Comparison of ENCODE assay signal across 1 cellular context in genomic region chrX:23901065-23901464, GRCh38.
TF ChIP-seq lines count a peak whose summit lies in the region.

No MANE protein-coding gene starts in this region.

TF ChIP-seq in HEK293, 187 proteins besides CTCF, POLR2A, EP300 and RAD21 (continued from another document):
- TF ChIP-seq, protein P1, sequence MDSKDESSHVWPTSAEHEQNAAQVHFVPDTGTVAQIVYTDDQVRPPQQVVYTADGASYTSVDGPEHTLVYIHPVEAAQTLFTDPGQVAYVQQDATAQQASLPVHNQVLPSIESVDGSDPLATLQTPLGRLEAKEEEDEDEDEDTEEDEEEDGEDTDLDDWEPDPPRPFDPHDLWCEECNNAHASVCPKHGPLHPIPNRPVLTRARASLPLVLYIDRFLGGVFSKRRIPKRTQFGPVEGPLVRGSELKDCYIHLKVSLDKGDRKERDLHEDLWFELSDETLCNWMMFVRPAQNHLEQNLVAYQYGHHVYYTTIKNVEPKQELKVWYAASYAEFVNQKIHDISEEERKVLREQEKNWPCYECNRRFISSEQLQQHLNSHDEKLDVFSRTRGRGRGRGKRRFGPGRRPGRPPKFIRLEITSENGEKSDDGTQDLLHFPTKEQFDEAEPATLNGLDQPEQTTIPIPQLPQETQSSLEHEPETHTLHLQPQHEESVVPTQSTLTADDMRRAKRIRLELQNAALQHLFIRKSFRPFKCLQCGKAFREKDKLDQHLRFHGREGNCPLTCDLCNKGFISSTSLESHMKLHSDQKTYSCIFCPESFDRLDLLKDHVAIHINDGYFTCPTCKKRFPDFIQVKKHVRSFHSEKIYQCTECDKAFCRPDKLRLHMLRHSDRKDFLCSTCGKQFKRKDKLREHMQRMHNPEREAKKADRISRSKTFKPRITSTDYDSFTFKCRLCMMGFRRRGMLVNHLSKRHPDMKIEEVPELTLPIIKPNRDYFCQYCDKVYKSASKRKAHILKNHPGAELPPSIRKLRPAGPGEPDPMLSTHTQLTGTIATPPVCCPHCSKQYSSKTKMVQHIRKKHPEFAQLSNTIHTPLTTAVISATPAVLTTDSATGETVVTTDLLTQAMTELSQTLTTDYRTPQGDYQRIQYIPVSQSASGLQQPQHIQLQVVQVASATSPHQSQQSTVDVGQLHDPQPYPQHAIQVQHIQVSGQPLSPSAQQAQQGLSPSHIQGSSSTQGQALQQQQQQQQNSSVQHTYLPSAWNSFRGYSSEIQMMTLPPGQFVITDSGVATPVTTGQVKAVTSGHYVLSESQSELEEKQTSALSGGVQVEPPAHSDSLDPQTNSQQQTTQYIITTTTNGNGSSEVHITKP (tag by site-specific recombination; IDR thresholded peaks at IDR 0.05), result peak; percentile 79
- TF ChIP-seq ZNF146 (tag by site-specific recombination; IDR thresholded peaks at IDR 0.05) (no peak), ZNF223 (tag by site-specific recombination; IDR thresholded peaks at IDR 0.05) (no peak), ZNF561 (tag by site-specific recombination; IDR thresholded peaks at IDR 0.05; ENCODE audit: borderline replicate concordance) (no peak), ZNF302 (tag by site-specific recombination; IDR thresholded peaks at IDR 0.05; ENCODE audit: low read depth) (no peak), ZNF792 (tag by site-specific recombination; IDR thresholded peaks at IDR 0.05) (no peak), ZNF354C (tag by site-specific recombination; IDR thresholded peaks at IDR 0.05; ENCODE audit: borderline replicate concordance, low read depth) (no peak), BCL11A (tag by site-specific recombination; IDR thresholded peaks at IDR 0.05; ENCODE audit: low read depth) (no peak), ZNF133 (tag by site-specific recombination; IDR thresholded peaks at IDR 0.05) (no peak), ZNF560 (tag by site-specific recombination; IDR thresholded peaks at IDR 0.05; ENCODE audit: borderline replicate concordance) (no peak), ZXDB (tag by site-specific recombination; IDR thresholded peaks at IDR 0.05) (no peak), ZNF837 (tag by site-specific recombination; IDR thresholded peaks at IDR 0.05) (no peak), ZNF513 (tag by site-specific recombination; IDR thresholded peaks at IDR 0.05) (no peak)
- TF ChIP-seq, protein P2, sequence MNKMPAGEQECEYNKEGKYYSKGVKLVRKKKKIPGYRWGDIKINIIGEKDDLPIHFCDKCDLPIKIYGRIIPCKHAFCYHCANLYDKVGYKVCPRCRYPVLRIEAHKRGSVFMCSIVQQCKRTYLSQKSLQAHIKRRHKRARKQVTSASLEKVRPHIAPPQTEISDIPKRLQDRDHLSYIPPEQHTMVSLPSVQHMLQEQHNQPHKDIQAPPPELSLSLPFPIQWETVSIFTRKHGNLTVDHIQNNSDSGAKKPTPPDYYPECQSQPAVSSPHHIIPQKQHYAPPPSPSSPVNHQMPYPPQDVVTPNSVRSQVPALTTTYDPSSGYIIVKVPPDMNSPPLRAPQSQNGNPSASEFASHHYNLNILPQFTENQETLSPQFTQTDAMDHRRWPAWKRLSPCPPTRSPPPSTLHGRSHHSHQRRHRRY (tag by site-specific recombination; IDR thresholded peaks at IDR 0.05), result no peak
- TF ChIP-seq, protein P3, sequence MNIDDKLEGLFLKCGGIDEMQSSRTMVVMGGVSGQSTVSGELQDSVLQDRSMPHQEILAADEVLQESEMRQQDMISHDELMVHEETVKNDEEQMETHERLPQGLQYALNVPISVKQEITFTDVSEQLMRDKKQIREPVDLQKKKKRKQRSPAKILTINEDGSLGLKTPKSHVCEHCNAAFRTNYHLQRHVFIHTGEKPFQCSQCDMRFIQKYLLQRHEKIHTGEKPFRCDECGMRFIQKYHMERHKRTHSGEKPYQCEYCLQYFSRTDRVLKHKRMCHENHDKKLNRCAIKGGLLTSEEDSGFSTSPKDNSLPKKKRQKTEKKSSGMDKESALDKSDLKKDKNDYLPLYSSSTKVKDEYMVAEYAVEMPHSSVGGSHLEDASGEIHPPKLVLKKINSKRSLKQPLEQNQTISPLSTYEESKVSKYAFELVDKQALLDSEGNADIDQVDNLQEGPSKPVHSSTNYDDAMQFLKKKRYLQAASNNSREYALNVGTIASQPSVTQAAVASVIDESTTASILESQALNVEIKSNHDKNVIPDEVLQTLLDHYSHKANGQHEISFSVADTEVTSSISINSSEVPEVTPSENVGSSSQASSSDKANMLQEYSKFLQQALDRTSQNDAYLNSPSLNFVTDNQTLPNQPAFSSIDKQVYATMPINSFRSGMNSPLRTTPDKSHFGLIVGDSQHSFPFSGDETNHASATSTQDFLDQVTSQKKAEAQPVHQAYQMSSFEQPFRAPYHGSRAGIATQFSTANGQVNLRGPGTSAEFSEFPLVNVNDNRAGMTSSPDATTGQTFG (tag by site-specific recombination; IDR thresholded peaks at IDR 0.05; ENCODE audit: borderline replicate concordance), result no peak
- TF ChIP-seq, protein P4, sequence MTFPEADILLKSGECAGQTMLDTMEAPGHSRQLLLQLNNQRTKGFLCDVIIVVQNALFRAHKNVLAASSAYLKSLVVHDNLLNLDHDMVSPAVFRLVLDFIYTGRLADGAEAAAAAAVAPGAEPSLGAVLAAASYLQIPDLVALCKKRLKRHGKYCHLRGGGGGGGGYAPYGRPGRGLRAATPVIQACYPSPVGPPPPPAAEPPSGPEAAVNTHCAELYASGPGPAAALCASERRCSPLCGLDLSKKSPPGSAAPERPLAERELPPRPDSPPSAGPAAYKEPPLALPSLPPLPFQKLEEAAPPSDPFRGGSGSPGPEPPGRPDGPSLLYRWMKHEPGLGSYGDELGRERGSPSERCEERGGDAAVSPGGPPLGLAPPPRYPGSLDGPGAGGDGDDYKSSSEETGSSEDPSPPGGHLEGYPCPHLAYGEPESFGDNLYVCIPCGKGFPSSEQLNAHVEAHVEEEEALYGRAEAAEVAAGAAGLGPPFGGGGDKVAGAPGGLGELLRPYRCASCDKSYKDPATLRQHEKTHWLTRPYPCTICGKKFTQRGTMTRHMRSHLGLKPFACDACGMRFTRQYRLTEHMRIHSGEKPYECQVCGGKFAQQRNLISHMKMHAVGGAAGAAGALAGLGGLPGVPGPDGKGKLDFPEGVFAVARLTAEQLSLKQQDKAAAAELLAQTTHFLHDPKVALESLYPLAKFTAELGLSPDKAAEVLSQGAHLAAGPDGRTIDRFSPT (tag by site-specific recombination; IDR thresholded peaks at IDR 0.05), result 0 out of 2 replicates have a peak, but pooled peaks have one; percentile 16
